Comparison of ENCODE assay signal across 13 cellular contexts in the genomic region with DNA sequence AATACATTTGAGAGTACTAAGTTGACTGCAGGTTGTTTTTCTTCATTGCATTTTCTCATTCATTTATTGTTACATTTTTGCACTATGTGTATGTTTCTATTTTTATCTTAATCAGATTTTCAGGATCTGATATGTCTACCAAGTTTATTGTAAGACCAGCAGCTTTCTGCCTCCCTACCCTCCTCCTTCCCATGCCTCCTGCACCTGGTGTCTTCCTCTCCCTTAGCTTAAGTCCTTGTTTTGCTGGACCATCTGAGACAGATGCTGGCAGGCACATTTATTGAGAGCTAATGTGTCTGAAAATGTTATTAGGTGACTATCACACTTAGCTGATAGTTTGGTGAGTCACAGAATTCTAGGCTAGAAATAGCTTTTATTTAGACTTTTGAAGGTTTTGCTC.
DNase-seq lines count a peak whose midpoint lies in the region; ATAC-seq and TF ChIP-seq lines count a peak whose summit lies in the region.
"Had no signal": no experiment of that assay in that cellular context is flagged by ENCODE, and none has a peak within 500 bp of the region (broad histone marks: within the 10 kb centered on the region; RNA-seq: fewer than 3 reads in every experiment).

No MANE protein-coding gene starts in this region.

- DNase-seq in SK-N-DZ (ENCODE audit: low spot score) (peak; percentile 40), fibroblast of the aortic adventitia (ENCODE audit: low read depth) (peak; percentile 44), trophoblast cell (peak; percentile 64 to 70), CD1c-positive myeloid dendritic cell (ENCODE audit: extremely low spot score) (no peak), dermis blood vessel endothelial cell (no peak), colonic mucosa (no peak)
- DNase-seq: AML-193; CD4-positive, alpha-beta memory T cell; GDM1; GM23248 had no signal

- H3K18ac ChIP-seq in trophoblast cell (ENCODE audit: low read length), result no peak overlapping the region

- no peak overlapping the region for H4K91ac ChIP-seq in trophoblast cell (ENCODE audit: low read depth, low read length)

- no peak overlapping the region for H3K14ac ChIP-seq in trophoblast cell (ENCODE audit: low read length)

- intact Hi-C loops in colonic mucosa (cut with DNase I), result no loop called here

- H3K23ac ChIP-seq in trophoblast cell (ENCODE audit: low read length), result no peak overlapping the region

- peak; percentile 48 for ATAC-seq in SK-N-SH treated with all-trans-retinoic acid at 6 μM for 48 hours

- no peak overlapping the region for H4K8ac ChIP-seq in trophoblast cell (ENCODE audit: low read depth, low read length)

- H2AFZ ChIP-seq in trophoblast cell (ENCODE audit: insufficient read depth, low read length, poor library complexity), result no peak overlapping the region
- H2AFZ ChIP-seq: GM23248 had no signal

- H3K4me3 ChIP-seq in fibroblast of the aortic adventitia (ENCODE audit: low read depth, low read length) (no peak overlapping the region), trophoblast cell (ENCODE audit: low read depth, low read length) (no peak overlapping the region), colonic mucosa (no peak overlapping the region)
- H3K4me3 ChIP-seq: GM23248, HAP-1 had no signal

- H3K4me1 ChIP-seq in trophoblast cell (ENCODE audit: control insufficient read depth in 1 of 2, insufficient read depth in 2 of 2, low read length in 2 of 2) (peaks cover 2 to 5% of the 10 kb centered on the region in 2 experiments), colonic mucosa (no peaks in the 10 kb centered on the region)
- H3K4me1 ChIP-seq: HAP-1 had no signal

- no peak overlapping the region for H2BK120ac ChIP-seq in trophoblast cell (ENCODE audit: insufficient read depth, low read length, poor library complexity)

- no peak overlapping the region for H2BK12ac ChIP-seq in trophoblast cell (ENCODE audit: low read length)

- no peak overlapping the region for H2AK5ac ChIP-seq in trophoblast cell (ENCODE audit: low read length)

- no peak overlapping the region for H3K4ac ChIP-seq in trophoblast cell (ENCODE audit: low read depth, low read length)

- H3K9ac ChIP-seq in trophoblast cell (ENCODE audit: low read length) (no peak overlapping the region), colonic mucosa (ENCODE audit: low read depth in 2 of 2, low read length in 2 of 2) (no peak overlapping the region)
- H3K9ac ChIP-seq: GM23248 had no signal

- no peak overlapping the region for H3K27ac ChIP-seq in trophoblast cell (ENCODE audit: low read depth, low read length)
- no peak overlapping the region for H3K27ac ChIP-seq in colonic mucosa
- H3K27ac ChIP-seq: C4-2B, GM23248 had no signal

- no peaks in the 10 kb centered on the region for H3K27me3 ChIP-seq in trophoblast cell (ENCODE audit: insufficient read depth, low read length)
- H3K27me3 ChIP-seq in colonic mucosa, result no peaks in the 10 kb centered on the region

- peaks cover 4% of the 10 kb centered on the region for H3K79me1 ChIP-seq in trophoblast cell (ENCODE audit: low read length)

- TF ChIP-seq CTCF in fibroblast of the aortic adventitia (IDR thresholded peaks at IDR 0.05; ENCODE audit: insufficient read depth, low read length), result no peak
- TF ChIP-seq CTCF in colonic mucosa (IDR thresholded peaks at IDR 0.05), result no peak

- no peak overlapping the region for H3K4me2 ChIP-seq in trophoblast cell (ENCODE audit: low read length)

- no peak overlapping the region for H4K12ac ChIP-seq in trophoblast cell (ENCODE audit: low read depth, low read length)

- no peaks in the 10 kb centered on the region for H3K36me3 ChIP-seq in trophoblast cell (ENCODE audit: control insufficient read depth in 1 of 2, insufficient read depth in 2 of 2, low read length in 2 of 2)
- no peaks in the 10 kb centered on the region for H3K36me3 ChIP-seq in colonic mucosa
- H3K36me3 ChIP-seq: HAP-1 had no signal

- H2BK5ac ChIP-seq in trophoblast cell (ENCODE audit: low read depth, low read length, poor library complexity), result no peak overlapping the region

- H3K79me2 ChIP-seq in trophoblast cell (ENCODE audit: control insufficient read depth, insufficient read depth, low read length, poor library complexity), result no peaks in the 10 kb centered on the region

- H3K9me3 ChIP-seq in trophoblast cell (ENCODE audit: insufficient read depth, low read depth, low read length) (peaks cover 3% of the 10 kb centered on the region), colonic mucosa (no peaks in the 10 kb centered on the region)
- H3K9me3 ChIP-seq: HAP-1 had no signal

TF ChIP-seq in SK-N-SH treated with all-trans-retinoic acid at 6 μM for 48 hours, 23 proteins besides CTCF, POLR2A, EP300 and RAD21:
- TF ChIP-seq ESRRG (CRISPR knock-in tag; IDR thresholded peaks at IDR 0.05) (no peak), ARNTL (CRISPR knock-in tag; IDR thresholded peaks at IDR 0.05; ENCODE audit: borderline replicate concordance, low read depth) (no peak), GLIS3 (CRISPR knock-in tag; IDR thresholded peaks at IDR 0.05) (no peak), ISL1 (CRISPR knock-in tag; IDR thresholded peaks at IDR 0.05) (0 out of 2 replicates have a peak, but pooled peaks have one; percentile 3), PPARA (CRISPR knock-in tag; IDR thresholded peaks at IDR 0.05; ENCODE audit: borderline replicate concordance) (no peak)

Comparison
In these comparisons a context has a peak if more than half of its experiments do, and no peak if none do; other contexts are left out.
1. DNase-seq: peak in SK-N-DZ (single experiment), fibroblast of the aortic adventitia (single experiment) and trophoblast cell (2 of 2); none in CD1c-positive myeloid dendritic cell (single experiment), dermis blood vessel endothelial cell (single experiment) and colonic mucosa (single experiment).